Comparison of ENCODE assay signal across 12 cellular contexts in genomic region chr9:122442568-122442967, GRCh38. TPM values are rescaled to one million over a fixed set of nuclear protein-coding genes. Genes with fewer than 3 reads are reported as not detected.
"Had no signal": no experiment of that assay in that cellular context is flagged by ENCODE, and none has a peak within 500 bp of the region (broad histone marks: within the 10 kb centered on the region; RNA-seq: fewer than 3 reads in every experiment).

No MANE protein-coding gene starts in this region.

- H3K9me3 ChIP-seq: HAP-1 had no signal

- H3K4me1 ChIP-seq: HAP-1 had no signal

- H2AFZ ChIP-seq: GM23248, GM23338 had no signal

- H3K4me1 Mint-ChIP-seq: GM23338, H9 had no signal

- H3K36me3 ChIP-seq: HAP-1 had no signal

- H3K4me3 Mint-ChIP-seq: GM23338, H9, HFFc6 had no signal

- DNase-seq: GM23248, GOT3, H7, H9, HCEC 1CT, HFFc6 had no signal

- H3K27ac Mint-ChIP-seq: GM23338, H9, HFFc6 had no signal

- FAIRE-seq: H1, H54 had no signal

- H3K9ac ChIP-seq: GM23248 had no signal

- H3K4me3 ChIP-seq: GM23248, GM23338, HAP-1 had no signal

- ATAC-seq: GM23338, HCT116 had no signal

- H3K27ac ChIP-seq: GM23248 had no signal

- H3K4me2 ChIP-seq: GM23338 had no signal

RNA-seq across cellular contexts. Expression of gene OR1J1, which starts 35.2 kb away (rescaled TPM):
- total RNA-seq: GM23248, GM23338, H1, H4, H7, H9, HFFc6 had no signal
- polyA plus RNA-seq: GM23338, H1 had no signal
